ENCODE assay signal across 20 cellular contexts in the genomic region with DNA sequence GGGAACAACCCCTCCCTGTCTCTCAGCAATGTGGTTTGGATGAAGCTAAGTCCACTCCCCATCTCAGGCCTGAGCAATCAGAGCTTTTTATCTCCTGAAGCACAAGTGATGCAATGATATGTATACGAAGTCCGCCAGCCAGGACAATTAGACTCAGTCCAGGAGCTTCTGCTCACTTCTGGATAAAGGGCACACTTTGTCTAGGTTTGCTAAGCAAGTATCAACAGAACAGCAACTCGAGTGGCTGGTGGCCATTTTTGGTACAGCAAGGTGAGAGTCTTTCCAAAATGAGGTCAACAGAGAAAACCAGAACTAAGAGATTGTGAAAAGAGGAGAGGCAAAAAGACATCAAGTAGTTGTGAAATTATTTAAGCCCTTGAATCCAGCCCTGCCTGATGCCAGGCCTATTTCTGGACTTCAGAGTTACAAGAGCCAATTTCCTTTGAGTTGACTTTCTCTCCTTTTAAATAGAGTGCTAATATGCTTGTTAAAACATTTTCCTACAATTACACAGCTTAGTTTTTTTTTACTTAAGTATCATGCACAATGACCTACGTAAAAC. TPM values are rescaled to one million over a fixed set of nuclear protein-coding genes. Genes with fewer than 3 reads are reported as not detected.
"Had no signal": no experiment of that assay in that cellular context is flagged by ENCODE, and none has a peak within 500 bp of the region (broad histone marks: within the 10 kb centered on the region; RNA-seq: fewer than 3 reads in every experiment).

No MANE protein-coding gene starts in this region.

- FAIRE-seq: kidney had no signal

- H3K9me3 ChIP-seq: left lung, testis, upper lobe of right lung had no signal

- H3K9ac ChIP-seq: parathyroid adenoma had no signal

- DNase-seq: activated CD4-positive, alpha-beta T cell treated with anti-CD3 and anti-CD28 coated beads, Interleukin-2, amount 50 U/mL, for 1 hour; activated CD8-positive, alpha-beta memory T cell treated with anti-CD3 and anti-CD28 coated beads for 24 hours; activated naive CD4-positive, alpha-beta T cell; activated naive CD8-positive, alpha-beta T cell treated with anti-CD3 and anti-CD28 coated beads, Interleukin-2, amount 50 U/mL, for 24 hours; aorta; cerebellar nuclear complex; effector CD8-positive, alpha-beta T cell; foreskin melanocyte; kidney; left lung; naive thymus-derived CD8-positive, alpha-beta T cell; retina; stimulated activated naive CD8-positive, alpha-beta T cell treated with anti-CD3 and anti-CD28 coated beads, Interleukin-15, amount 100 ng/mL, for 72 hours; T-helper 1 cell; T1000; testis; upper lobe of right lung had no signal

- H3K27me3 ChIP-seq: hepatocyte, left lung, testis, upper lobe of right lung had no signal

- H3K4me3 ChIP-seq: hepatocyte, left lung, testis, upper lobe of right lung had no signal

- H2AFZ ChIP-seq: hepatocyte, parathyroid adenoma had no signal

- H3K79me2 ChIP-seq: parathyroid adenoma had no signal

- H3K4me1 ChIP-seq: parathyroid adenoma, upper lobe of right lung had no signal

- H3K27ac ChIP-seq: hepatocyte, left lung, parathyroid adenoma, testis, upper lobe of right lung had no signal

- H3K4me2 ChIP-seq: hepatocyte had no signal

- ATAC-seq: activated CD4-positive, CD25-positive, alpha-beta regulatory T cell treated with anti-CD3 and anti-CD28 coated beads, Interleukin-2, amount 50 U/mL, for 24 hours; activated naive CD8-positive, alpha-beta T cell treated with anti-CD3 and anti-CD28 coated beads, Interleukin-2, amount 50 U/mL, for 24 hours; left lung; naive thymus-derived CD8-positive, alpha-beta T cell; stimulated activated naive CD8-positive, alpha-beta T cell treated with anti-CD3 and anti-CD28 coated beads, Interleukin-15, amount 100 ng/mL, for 72 hours; upper lobe of right lung had no signal

RNA-seq across cellular contexts. Expression of gene MORN5, which starts 8.4 kb away (rescaled TPM):
- total RNA-seq: aorta; hepatocyte; naive thymus-derived CD8-positive, alpha-beta T cell; upper lobe of right lung had no signal
- polyA plus RNA-seq: aorta; naive thymus-derived CD8-positive, alpha-beta T cell had no signal
